ENCODE assay signal across 7 cellular contexts in genomic region chr9:105064248-105065118, GRCh38.
DNase-seq lines count a peak whose midpoint lies in the region; ATAC-seq and TF ChIP-seq lines count a peak whose summit lies in the region.

No MANE protein-coding gene starts in this region.

- H3K9ac ChIP-seq in mucosa of stomach (ENCODE audit: low read length) = peak overlapping the region; percentile 2

- ATAC-seq in GM18909 (IDR thresholded peaks at IDR 0.05; ENCODE audit: poor library complexity, unreplicated experiment) (peak; percentile 11), GM19324 (IDR thresholded peaks at IDR 0.05; ENCODE audit: low FRiP score, unreplicated experiment) (no peak)

- peak overlapping the region; percentile 81 to 94 (median 88) for H3K27ac ChIP-seq in esophagus muscularis mucosa (replicated peaks in 1 of 4)

- H3K9me3 ChIP-seq in esophagus muscularis mucosa (peaks cover 0 to 7% (median 0%) of the 10 kb centered on the region in 4 donors), mucosa of stomach (ENCODE audit: control insufficient read depth, low read length) (no peaks in the 10 kb centered on the region)

- peaks cover 24 to 45% (median 43%) of the 10 kb centered on the region in 4 donors for H3K4me1 ChIP-seq in esophagus muscularis mucosa
- peaks cover 33% of the 10 kb centered on the region for H3K4me1 ChIP-seq in mucosa of stomach (ENCODE audit: control insufficient read depth, insufficient read depth, low read length)

- 15% methylated on average over 10 of the region's 12 CpGs for WGBS in esophagus muscularis mucosa

- no peak for TF ChIP-seq POLR2A in esophagus muscularis mucosa (IDR thresholded peaks at IDR 0.05; ENCODE audit: low read depth)

- TF ChIP-seq EP300 in esophagus muscularis mucosa (IDR thresholded peaks at IDR 0.05) = peak; percentile 56

- DNase-seq in NCI-H1105 (lab: John Stamatoyannopoulos, UW) (peak; percentile 97), SK-N-DZ (ENCODE audit: low spot score) (peak; percentile 95), esophagus muscularis mucosa (ENCODE audit: extremely low spot score) (peak; percentile 97)
- DNase-seq in central memory CD4-positive, alpha-beta T cell = no peak

- intact Hi-C loops in esophagus muscularis mucosa (cut with DNase I) = loop anchor here (5.0 kb wide), 2 partner anchors 88 to 137 kb away; partner anchors contain the start of gene ABCA1

- no peak for TF ChIP-seq CTCF in esophagus muscularis mucosa (IDR thresholded peaks at IDR 0.05)

- H3K36me3 ChIP-seq in esophagus muscularis mucosa = no peaks in the 10 kb centered on the region
- H3K36me3 ChIP-seq in mucosa of stomach (ENCODE audit: control insufficient read depth, insufficient read depth, low read length) = no peaks in the 10 kb centered on the region

- H3K27me3 ChIP-seq in esophagus muscularis mucosa = no peaks in the 10 kb centered on the region
- H3K27me3 ChIP-seq in mucosa of stomach (ENCODE audit: control insufficient read depth, insufficient read depth, low read length) = no peaks in the 10 kb centered on the region

- peak overlapping the region in 3 of 4 donors; percentile 0 to 26 (median 3) for H3K4me3 ChIP-seq in esophagus muscularis mucosa
- H3K4me3 ChIP-seq in mucosa of stomach (ENCODE audit: low read length) = peak overlapping the region; percentile 3
